28 cellular contexts compared by ENCODE assay signal in genomic region chr14:66772146-66772545, GRCh38.
"Had no signal": no experiment of that assay in that cellular context is flagged by ENCODE, and none has a peak within 500 bp of the region (broad histone marks: within the 10 kb centered on the region; RNA-seq: fewer than 3 reads in every experiment).

No MANE protein-coding gene starts in this region.

- H3K27me3 ChIP-seq: neutrophil, pancreas, spleen, suprapubic skin, testis, tibial nerve, upper lobe of left lung, vagina had no signal

- ATAC-seq: naive thymus-derived CD8-positive, alpha-beta T cell; natural killer cell treated with Interleukin-12 subunit alpha and Interleukin-12 subunit beta and Interleukin-15 and Interleukin-18, amount 100 ng/mL, for 72 hours; pancreas; psoas muscle; right cardiac atrium; sciatic nerve; stimulated activated memory B cell treated with anti-CD40 and anti-IgM and Interleukin-4, amounts not matched to agents 10 μg/mL and 1 μg/mL and 100 μg/mL, for 72 hours; stimulated activated naive CD8-positive, alpha-beta T cell treated with anti-CD3 and anti-CD28 coated beads, Interleukin-15, amount 100 ng/mL, for 72 hours; stimulated activated naive CD8-positive, alpha-beta T cell treated with anti-CD3 and anti-CD28 coated beads, Interleukin-15, Interleukin-2, amounts not matched to agents 100 U/mL and 50 U/mL, for 24 hours had no signal

- DNase-seq: naive thymus-derived CD8-positive, alpha-beta T cell; nephron progenitor cell; nucleus accumbens; pancreas; psoas muscle; right cardiac atrium; spleen; stimulated activated CD4-positive, alpha-beta T cell treated with anti-CD3 and anti-CD28 coated beads, Interleukin-12 subunit alpha, Interleukin-12 subunit beta, amount 100 ng/mL, for 4 hours; stimulated activated CD4-positive, alpha-beta T cell treated with anti-CD3 and anti-CD28 coated beads, Interleukin-1b, Interleukin-23, amount 100 ng/mL, for 48 hours; stimulated activated CD4-positive, alpha-beta T cell treated with anti-CD3 and anti-CD28 coated beads, Interleukin-4, amount 100 ng/mL, for 1 hour; stimulated activated CD4-positive, alpha-beta T cell treated with anti-CD3 and anti-CD28 coated beads, Interleukin-4, amount 100 ng/mL, for 4 hours; stimulated activated CD8-positive, alpha-beta memory T cell treated with anti-CD3 and anti-CD28 coated beads, Interleukin-4, amount 100 ng/mL, for 48 hours; stimulated activated naive CD4-positive, alpha-beta T cell; stimulated activated naive CD8-positive, alpha-beta T cell treated with anti-CD3 and anti-CD28 coated beads, Interleukin-15, amount 100 ng/mL, for 72 hours; stimulated activated naive CD8-positive, alpha-beta T cell treated with anti-CD3 and anti-CD28 coated beads, Interleukin-15, Interleukin-2, amounts not matched to agents 100 U/mL and 50 U/mL, for 24 hours; substantia nigra; testis; trophoblast cell; upper lobe of left lung had no signal

- H3K36me3 ChIP-seq: neutrophil, pancreas, suprapubic skin, tibial nerve, upper lobe of left lung, vagina had no signal

- H3K4me2 ChIP-seq: smooth muscle cell had no signal

- FAIRE-seq: pancreas had no signal

- H3K27ac ChIP-seq: neutrophil, pancreas, psoas muscle, skin epidermis, spleen, suprapubic skin, testis, tibial nerve, upper lobe of left lung, vagina had no signal

- H3K4me1 ChIP-seq: pancreas, psoas muscle, spleen, suprapubic skin, testis, tibial nerve, upper lobe of left lung, vagina had no signal

- H3K4me3 ChIP-seq: pancreas, psoas muscle, skin epidermis, smooth muscle cell, spleen, suprapubic skin, testis, tibial nerve, upper lobe of left lung, vagina had no signal

- H3K9me3 ChIP-seq: neutrophil, pancreas, psoas muscle, testis, upper lobe of left lung, vagina had no signal
